ENCODE assay signal across 9 cellular contexts in genomic region chr17:29586676-29587469, GRCh38. TPM values are rescaled to one million over a fixed set of nuclear protein-coding genes. Genes with fewer than 3 reads are reported as not detected.
A peak's percentile ranks its signal among the peaks of the same experiment; 100 is the strongest.
DNase-seq lines count a peak whose midpoint lies in the region; ATAC-seq and TF ChIP-seq lines count a peak whose summit lies in the region.
"Had no signal": no experiment of that assay in that cellular context is flagged by ENCODE, and none has a peak within 500 bp of the region (broad histone marks: within the 10 kb centered on the region; RNA-seq: fewer than 3 reads in every experiment).

No MANE protein-coding gene starts in this region.

- H3K36me3 ChIP-seq in BLaER1 treated with 17β-estradiol and CSF1 and Interleukin-3, amounts not matched to agents 10 nM and 100 nM, result peaks cover 14 to 26% (median 18%) of the 10 kb centered on the region in 11 experiments

- ATAC-seq in central memory CD8-positive, alpha-beta T cell (replicated peaks; ENCODE audit: extremely low read depth, poor library complexity, severe bottlenecking), result no peak
- ATAC-seq in HG02759 (IDR thresholded peaks at IDR 0.05; ENCODE audit: unreplicated experiment), result no peak
- ATAC-seq in HG02884 (IDR thresholded peaks at IDR 0.05; ENCODE audit: unreplicated experiment), result no peak
- ATAC-seq in HG02642 (IDR thresholded peaks at IDR 0.05; ENCODE audit: poor library complexity, unreplicated experiment), result no peak
- ATAC-seq: WTC11 had no signal

- peaks cover 63% of the 10 kb centered on the region for H3K4me1 Mint-ChIP-seq in central memory CD8-positive, alpha-beta T cell
- peaks cover 55% of the 10 kb centered on the region for H3K4me1 Mint-ChIP-seq in neural crest cell

- H3K27ac ChIP-seq in BLaER1 treated with 17β-estradiol and CSF1 and Interleukin-3, amounts not matched to agents 10 nM and 100 nM, result peak overlapping the region; percentile 9 to 91 (median 85); a peak in 20 of 22 replicates

- peak overlapping the region; percentile 90 to 100 (median 99) for H3K4me2 ChIP-seq in BLaER1 treated with 17β-estradiol and CSF1 and Interleukin-3, amounts not matched to agents 10 nM and 100 nM

- no peaks in the 10 kb centered on the region for H3K9me3 ChIP-seq in BLaER1 treated with 17β-estradiol and CSF1 and Interleukin-3, amounts not matched to agents 10 nM and 100 nM (replicated peaks in 1 of 11)

- DNase-seq in NB4 (ENCODE audit: low read depth) (no peak), neural crest cell (ENCODE audit: low read depth, low spot score) (no peak), NCI-H2029 treated with DMSO at 0.1 percent for 48 hours (lab: John Stamatoyannopoulos, UW) (no peak)
- DNase-seq in central memory CD8-positive, alpha-beta T cell (ENCODE audit: low spot score in 2 of 2), result no peak

- no peak for TF ChIP-seq POLR2A in NB4 (IDR thresholded peaks at IDR 0.05; ENCODE audit: extremely low read depth, insufficient read length)

- no peaks in the 10 kb centered on the region for H3K27me3 Mint-ChIP-seq in central memory CD8-positive, alpha-beta T cell
- no peaks in the 10 kb centered on the region for H3K27me3 Mint-ChIP-seq in neural crest cell (ENCODE audit: low read depth)

- peaks cover 8 to 73% (median 68%) of the 10 kb centered on the region in 11 experiments; a peak in 21 of 22 replicates for H4K20me1 ChIP-seq in BLaER1 treated with 17β-estradiol and CSF1 and Interleukin-3, amounts not matched to agents 10 nM and 100 nM

- no peaks in the 10 kb centered on the region for H3K27me3 ChIP-seq in BLaER1 treated with 17β-estradiol and CSF1 and Interleukin-3, amounts not matched to agents 10 nM and 100 nM

- H3K27ac Mint-ChIP-seq in central memory CD8-positive, alpha-beta T cell (ENCODE audit: low read depth), result no peak overlapping the region
- H3K27ac Mint-ChIP-seq in neural crest cell (ENCODE audit: unreplicated experiment), result no peak overlapping the region
- H3K27ac Mint-ChIP-seq: WTC11 had no signal

- no peaks in the 10 kb centered on the region for H3K9me3 Mint-ChIP-seq in central memory CD8-positive, alpha-beta T cell
- H3K9me3 Mint-ChIP-seq in neural crest cell, result no peaks in the 10 kb centered on the region
- H3K9me3 Mint-ChIP-seq: WTC11 had no signal

- peaks cover 73 to 85% (median 79%) of the 10 kb centered on the region in 10 experiments for H3K4me1 ChIP-seq in BLaER1 treated with 17β-estradiol and CSF1 and Interleukin-3, amounts not matched to agents 10 nM and 100 nM

- peaks cover 7% of the 10 kb centered on the region for H3K36me3 Mint-ChIP-seq in central memory CD8-positive, alpha-beta T cell (ENCODE audit: insufficient read depth)
- H3K36me3 Mint-ChIP-seq in neural crest cell (ENCODE audit: low read depth), result no peaks in the 10 kb centered on the region

- H3K4me3 ChIP-seq in BLaER1 treated with 17β-estradiol and CSF1 and Interleukin-3, amounts not matched to agents 10 nM and 100 nM, result peak overlapping the region; percentile 81 to 95 (median 89); a peak in 19 of 20 replicates
- peak overlapping the region; percentile 75 for H3K4me3 ChIP-seq in NB4 (ENCODE audit: low read depth, low read length)

- H3K4me3 Mint-ChIP-seq in central memory CD8-positive, alpha-beta T cell, result peak overlapping the region; percentile 87
- H3K4me3 Mint-ChIP-seq in neural crest cell, result peak overlapping the region; percentile 98
- H3K4me3 Mint-ChIP-seq: WTC11 had no signal

- peak overlapping the region; percentile 82 to 93 (median 87) for H3K9ac ChIP-seq in BLaER1 treated with 17β-estradiol and CSF1 and Interleukin-3, amounts not matched to agents 10 nM and 100 nM

- TF ChIP-seq CTCF in NB4 (IDR thresholded peaks at IDR 0.05; ENCODE audit: low read depth, low read length) (no peak), neural crest cell (conservative IDR thresholded peaks at IDR 0.05) (no peak)

RNA-seq across cellular contexts. Expression of gene GIT1, which starts 2.6 kb away (rescaled TPM):
- total RNA-seq in neural crest cell, result 89.3 and 96.5 TPM in 2 replicates

RNA-seq across cellular contexts. Expression of gene ANKRD13B, which starts 6.1 kb away (rescaled TPM):
- 65.0 and 70.0 TPM in 2 replicates for total RNA-seq in neural crest cell

RNA-seq across cellular contexts. Expression of gene TP53I13, which starts 18.4 kb away (rescaled TPM):
- 34.3 and 35.0 TPM in 2 replicates for total RNA-seq in neural crest cell

RNA-seq across cellular contexts. Expression of gene ABHD15, which starts 20.0 kb away (rescaled TPM):
- 3.7 and 4.2 TPM in 2 replicates for total RNA-seq in neural crest cell

RNA-seq across cellular contexts. Expression of gene CORO6, which starts 35.8 kb away (rescaled TPM):
- total RNA-seq in neural crest cell, result 2.7 and 3.1 TPM in 2 replicates
